ENCODE assay signal across 8 cellular contexts in genomic region chr6:136550330-136551071, GRCh38. TPM values are rescaled to one million over a fixed set of nuclear protein-coding genes. Genes with fewer than 3 reads are reported as not detected.
DNase-seq lines count a peak whose midpoint lies in the region; ATAC-seq and TF ChIP-seq lines count a peak whose summit lies in the region.

Gene MAP7, minus strand, starts transcription at chr6:136550422. Its CDS starts 14 bp downstream, at chr6:136550408.

- DNase-seq in BE2C (peak; percentile 80), Panc1 (ENCODE audit: low read depth, low spot score) (no peak), foreskin keratinocyte (peak; percentile 59 to 80), testis (peak; percentile 82)
- peak; percentile 44 for DNase-seq in activated T-helper 2 cell treated with anti-CD3 and anti-CD28 coated beads, Interferon-gamma antibody, Interleukin-2, Interleukin-4, amounts not matched to agents 10 μg/mL and 5 μg/mL and 100 μg/mL, durations not matched to agents 14 hours and 24 hours and 36 hours (ENCODE audit: low spot score)

- H3K4me1 ChIP-seq in BE2C, result peaks cover 21% of the 10 kb centered on the region
- peaks cover 5% of the 10 kb centered on the region; the same call in 1 of the 2 replicates for H3K4me1 ChIP-seq in Panc1 (ENCODE audit: control insufficient read depth, insufficient read depth, low read length)
- H3K4me1 ChIP-seq in foreskin keratinocyte, result peaks cover 10% of the 10 kb centered on the region
- H3K4me1 ChIP-seq in neuron (ENCODE audit: insufficient read depth, low read length), result peaks cover 6% of the 10 kb centered on the region
- peaks cover 13% of the 10 kb centered on the region for H3K4me1 ChIP-seq in testis

- intact Hi-C loops in Panc1 (cut with micrococcal nuclease; ENCODE audit: unreplicated experiment), result loop anchor here (5.0 kb wide), 1 partner anchor 208 kb away; no protein-coding TSS in a partner anchor
- intact Hi-C loops in activated T-helper 2 cell treated with anti-CD3 and anti-CD28 coated beads, Interferon-gamma antibody, Interleukin-2, Interleukin-4, amounts not matched to agents 10 μg/mL and 5 μg/mL and 100 μg/mL, durations not matched to agents 14 hours and 24 hours and 36 hours (cut with micrococcal nuclease), result no loop called here
- intact Hi-C loops in testis (cut with DNase I; ENCODE audit: low total_unique reads), result no loop called here

- BruUV-seq in Panc1 (replicated peaks; lab: Mats Ljungman, UMichigan), result no TSS peak

- POLR2A ChIA-PET in Panc1 (lab: Charles Lee), result interaction anchor here (0.6 kb wide), 1 partner anchor 269 kb away, joined by 3 read pairs; no protein-coding TSS in a partner anchor

- H3K4me1 Mint-ChIP-seq in activated T-helper 2 cell treated with anti-CD3 and anti-CD28 coated beads, Interferon-gamma antibody, Interleukin-2, Interleukin-4, amounts not matched to agents 10 μg/mL and 5 μg/mL and 100 μg/mL, durations not matched to agents 14 hours and 24 hours and 36 hours (ENCODE audit: low read depth), result peaks cover 7% of the 10 kb centered on the region

- ATAC-seq in GM19324 (IDR thresholded peaks at IDR 0.05; ENCODE audit: low FRiP score, unreplicated experiment) (peak; percentile 85), HG03442 (IDR thresholded peaks at IDR 0.05; ENCODE audit: unreplicated experiment) (peak; percentile 75), Panc1 (peak; percentile 92), foreskin keratinocyte (peak; percentile 98)

- H3K36me3 ChIP-seq in BE2C, result no peaks in the 10 kb centered on the region
- H3K36me3 ChIP-seq in Panc1 (ENCODE audit: control insufficient read depth, insufficient read depth, low read length), result no peaks in the 10 kb centered on the region; the same call in 1 of the 2 replicates
- H3K36me3 ChIP-seq in neuron (ENCODE audit: insufficient read depth, low read length), result no peaks in the 10 kb centered on the region
- no peaks in the 10 kb centered on the region for H3K36me3 ChIP-seq in testis (ENCODE audit: low read depth, missing control alignments)

- in situ Hi-C loops in Panc1 (cut with HindIII; ENCODE audit: low pct_unique_long_range_greater_than_20kb, low sequenced_read_pairs), result no loop called here

- H3K4me3 ChIP-seq in BE2C (ENCODE audit: low read depth, low read length) (peak within 1 kb of the TSS; percentile 76), Panc1 (ENCODE audit: low read depth in 2 of 2, low read length in 2 of 2) (peak within 1 kb of the TSS; percentile 55 to 58), neuron (ENCODE audit: low read length) (peak within 1 kb of the TSS; percentile 62), testis (peak within 1 kb of the TSS; percentile 86 to 90)

- TF ChIP-seq POLR2A in testis (IDR thresholded peaks at IDR 0.05), result no peak

- H3K27ac ChIP-seq in Panc1 (ENCODE audit: low read length) (no peak within 1 kb of the TSS), foreskin keratinocyte (peak within 1 kb of the TSS; percentile 77), testis (peak within 1 kb of the TSS; percentile 79 to 81)

- H3K9me3 ChIP-seq in BE2C (no peaks in the 10 kb centered on the region), Panc1 (ENCODE audit: control insufficient read depth, insufficient read depth, low read depth, low read length) (no peaks in the 10 kb centered on the region), neuron (ENCODE audit: low read length) (no peaks in the 10 kb centered on the region), testis (no peaks in the 10 kb centered on the region)

- no peak within 1 kb of the TSS for H3K27ac Mint-ChIP-seq in activated T-helper 2 cell treated with anti-CD3 and anti-CD28 coated beads, Interferon-gamma antibody, Interleukin-2, Interleukin-4, amounts not matched to agents 10 μg/mL and 5 μg/mL and 100 μg/mL, durations not matched to agents 14 hours and 24 hours and 36 hours

- peak; percentile 59 for TF ChIP-seq CTCF in BE2C (IDR thresholded peaks at IDR 0.05; ENCODE audit: low read depth, low read length)
- peak; percentile 99 for TF ChIP-seq CTCF in Panc1 (IDR thresholded peaks at IDR 0.05)
- peak; percentile 100 for TF ChIP-seq CTCF in foreskin keratinocyte (conservative IDR thresholded peaks at IDR 0.05)
- peak; percentile 96 to 98 (median 96) for TF ChIP-seq CTCF in testis (IDR thresholded peaks at IDR 0.05)

- WGBS in testis, 2 donors, result 1 to 3% methylated on average over 17 to 48 of the region's 79 CpGs

- CTCF ChIA-PET in Panc1 (lab: Charles Lee), result interaction anchor here (0.5 to 0.8 kb wide), 4 partner anchors 161 to 242 kb away, joined by 3 to 5 read pairs (median 3); partner anchors contain the start of gene MAP3K5

- peak within 1 kb of the TSS; percentile 94 for H2AFZ ChIP-seq in neuron (ENCODE audit: low read depth, low read length)

- H3K9me3 Mint-ChIP-seq in activated T-helper 2 cell treated with anti-CD3 and anti-CD28 coated beads, Interferon-gamma antibody, Interleukin-2, Interleukin-4, amounts not matched to agents 10 μg/mL and 5 μg/mL and 100 μg/mL, durations not matched to agents 14 hours and 24 hours and 36 hours, result no peaks in the 10 kb centered on the region

- H3K36me3 Mint-ChIP-seq in activated T-helper 2 cell treated with anti-CD3 and anti-CD28 coated beads, Interferon-gamma antibody, Interleukin-2, Interleukin-4, amounts not matched to agents 10 μg/mL and 5 μg/mL and 100 μg/mL, durations not matched to agents 14 hours and 24 hours and 36 hours (ENCODE audit: low read depth), result no peaks in the 10 kb centered on the region

- H3K27me3 Mint-ChIP-seq in activated T-helper 2 cell treated with anti-CD3 and anti-CD28 coated beads, Interferon-gamma antibody, Interleukin-2, Interleukin-4, amounts not matched to agents 10 μg/mL and 5 μg/mL and 100 μg/mL, durations not matched to agents 14 hours and 24 hours and 36 hours (ENCODE audit: low read depth), result peaks cover 58% of the 10 kb centered on the region

- H3K4me3 Mint-ChIP-seq in activated T-helper 2 cell treated with anti-CD3 and anti-CD28 coated beads, Interferon-gamma antibody, Interleukin-2, Interleukin-4, amounts not matched to agents 10 μg/mL and 5 μg/mL and 100 μg/mL, durations not matched to agents 14 hours and 24 hours and 36 hours (ENCODE audit: low read depth), result peak within 1 kb of the TSS; percentile 75

- H3K27me3 ChIP-seq in BE2C (no peaks in the 10 kb centered on the region), Panc1 (ENCODE audit: control insufficient read depth, insufficient read depth, low read length) (peaks cover 14% of the 10 kb centered on the region), foreskin keratinocyte (no peaks in the 10 kb centered on the region), neuron (ENCODE audit: insufficient read depth, low read length) (peaks cover 51% of the 10 kb centered on the region), testis (no peaks in the 10 kb centered on the region)

RNA-seq across cellular contexts. Expression of gene MAP7, which starts in this region (rescaled TPM):
- 16.1 TPM for polyA plus RNA-seq in BE2C (2012; ENCODE audit: insufficient read depth, insufficient read length, low read depth)
- 1.8 TPM for total RNA-seq in Panc1 (2021; ENCODE audit: unreplicated experiment)
- polyA plus RNA-seq in Panc1 (2012; ENCODE audit: insufficient read length), result 1.2 TPM
- total RNA-seq in activated T-helper 2 cell treated with anti-CD3 and anti-CD28 coated beads, Interferon-gamma antibody, Interleukin-2, Interleukin-4, amounts not matched to agents 10 μg/mL and 5 μg/mL and 100 μg/mL, durations not matched to agents 14 hours and 24 hours and 36 hours, result 0.94 and 1.2 TPM in 2 replicates
- 20.8 and 25.4 TPM in 2 replicates for total RNA-seq in foreskin keratinocyte
- polyA plus RNA-seq in foreskin keratinocyte, result 7.5 and 9.1 TPM in 2 replicates
- 10 to 100 TPM; 38.5 to 48.7 TPM for total RNA-seq in testis
- 61.4 TPM for polyA plus RNA-seq in testis (ENCODE audit: insufficient read depth, low read depth, low replicate concordance)
